Comparison of ENCODE assay signal across 20 cellular contexts in genomic region chr4:161650812-161651211, GRCh38.
DNase-seq lines count a peak whose midpoint lies in the region; ATAC-seq and TF ChIP-seq lines count a peak whose summit lies in the region.
"Had no signal": no experiment of that assay in that cellular context is flagged by ENCODE, and none has a peak within 500 bp of the region (broad histone marks: within the 10 kb centered on the region; RNA-seq: fewer than 3 reads in every experiment).

No MANE protein-coding gene starts in this region.

- TF ChIP-seq CTCF in Caco-2 (IDR thresholded peaks at IDR 0.05; ENCODE audit: insufficient read depth in 1 of 2, low read depth in 1 of 2, low read length in 1 of 2, severe bottlenecking in 1 of 2, unreplicated experiment in 1 of 2): no peak

- H3K4me3 ChIP-seq in naive thymus-derived CD4-positive, alpha-beta T cell (ENCODE audit: low read length): no peak overlapping the region
- H3K4me3 ChIP-seq in Caco-2 (ENCODE audit: low read depth, low read length): no peak overlapping the region
- H3K4me3 ChIP-seq in SJCRH30: no peak overlapping the region
- H3K4me3 ChIP-seq: heart left ventricle, spleen had no signal

- DNase-seq in GF-D8 (lab: John Stamatoyannopoulos, UW): peak; percentile 32
- DNase-seq in OCI-M1 (lab: John Stamatoyannopoulos, UW): peak; percentile 88
- DNase-seq in naive thymus-derived CD4-positive, alpha-beta T cell: no peak
- no peak for DNase-seq in HK-2 (ENCODE audit: unreplicated experiment)
- DNase-seq in Caco-2: no peak
- DNase-seq in SJCRH30: no peak
- no peak for DNase-seq in iPS-NIHi7 (ENCODE audit: extremely low spot score)
- DNase-seq: activated effector memory CD4-positive, alpha-beta T cell treated with Interleukin-2 at 50 U/mL for 16 hours; amygdala; heart left ventricle; NCI-H1092 treated with DMSO at 0.1 percent for 48 hours; SHP77; spleen had no signal

- H3K4me1 Mint-ChIP-seq in naive thymus-derived CD4-positive, alpha-beta T cell: peaks cover 0 to 2% (median 0%) of the 10 kb centered on the region in 7 donors
- H3K4me1 Mint-ChIP-seq in Caco-2 (ENCODE audit: low read depth, unreplicated experiment): no peaks in the 10 kb centered on the region
- H3K4me1 Mint-ChIP-seq: central memory CD8-positive, alpha-beta T cell; memory B cell had no signal

- H3K9me3 Mint-ChIP-seq in naive thymus-derived CD4-positive, alpha-beta T cell: peaks cover 0 to 13% (median 0%) of the 10 kb centered on the region in 11 donors
- H3K9me3 Mint-ChIP-seq in Caco-2 (ENCODE audit: unreplicated experiment): no peaks in the 10 kb centered on the region

- intact Hi-C loops in naive thymus-derived CD4-positive, alpha-beta T cell (cut with micrococcal nuclease): no loop called here
- intact Hi-C loops in Caco-2 (cut with micrococcal nuclease; ENCODE audit: unreplicated experiment): no loop called here

- no peaks in the 10 kb centered on the region for H3K27me3 ChIP-seq in naive thymus-derived CD4-positive, alpha-beta T cell (ENCODE audit: control insufficient read depth in 2 of 2, insufficient read depth in 2 of 2, low read length in 2 of 2)
- H3K27me3 ChIP-seq in Caco-2 (replicated peaks; ENCODE audit: control insufficient read depth, insufficient read depth, low read length) (no peaks in the 10 kb centered on the region), SJCRH30 (no peaks in the 10 kb centered on the region)
- H3K27me3 ChIP-seq: heart left ventricle, spleen had no signal

- H3K27ac ChIP-seq in naive thymus-derived CD4-positive, alpha-beta T cell (ENCODE audit: low read depth, low read length): no peak overlapping the region
- no peak overlapping the region for H3K27ac ChIP-seq in SJCRH30

- H3K4me1 ChIP-seq in naive thymus-derived CD4-positive, alpha-beta T cell (ENCODE audit: control insufficient read depth in 2 of 2, insufficient read depth in 2 of 2, low read length in 2 of 2): no peaks in the 10 kb centered on the region
- no peaks in the 10 kb centered on the region for H3K4me1 ChIP-seq in Caco-2
- no peaks in the 10 kb centered on the region for H3K4me1 ChIP-seq in SJCRH30
- H3K4me1 ChIP-seq: spleen had no signal

- ATAC-seq in HG03175 (IDR thresholded peaks at IDR 0.05; ENCODE audit: unreplicated experiment): peak; percentile 71
- ATAC-seq in naive thymus-derived CD4-positive, alpha-beta T cell: peak; percentile 47
- ATAC-seq: HCT116; natural killer cell treated with Interleukin-12 subunit alpha and Interleukin-12 subunit beta and Interleukin-15 and Interleukin-18, amount 100 ng/mL, for 72 hours had no signal

- H3K27me3 Mint-ChIP-seq in naive thymus-derived CD4-positive, alpha-beta T cell: no peaks in the 10 kb centered on the region
- H3K27me3 Mint-ChIP-seq in Caco-2 (ENCODE audit: insufficient read depth, unreplicated experiment): no peaks in the 10 kb centered on the region
- H3K27me3 Mint-ChIP-seq: central memory CD8-positive, alpha-beta T cell; memory B cell; natural killer cell treated with Interleukin-12 subunit alpha and Interleukin-12 subunit beta and Interleukin-15 and Interleukin-18, amount 100 ng/mL, for 72 hours; progenitor cell of endocrine pancreas had no signal

- no peaks in the 10 kb centered on the region for H3K9me3 ChIP-seq in naive thymus-derived CD4-positive, alpha-beta T cell (ENCODE audit: control insufficient read depth in 2 of 3, low read length in 3 of 3)
- H3K9me3 ChIP-seq in Caco-2 (no peaks in the 10 kb centered on the region), SJCRH30 (replicated peaks) (no peaks in the 10 kb centered on the region)

- no peaks in the 10 kb centered on the region for H3K36me3 Mint-ChIP-seq in naive thymus-derived CD4-positive, alpha-beta T cell
- H3K36me3 Mint-ChIP-seq in Caco-2 (ENCODE audit: insufficient read depth, unreplicated experiment): no peaks in the 10 kb centered on the region
- H3K36me3 Mint-ChIP-seq: memory B cell; natural killer cell treated with Interleukin-12 subunit alpha and Interleukin-12 subunit beta and Interleukin-15 and Interleukin-18, amount 100 ng/mL, for 72 hours had no signal

- H3K36me3 ChIP-seq in naive thymus-derived CD4-positive, alpha-beta T cell (ENCODE audit: control insufficient read depth in 2 of 3, insufficient read depth in 3 of 3, low read length in 3 of 3): no peaks in the 10 kb centered on the region
- H3K36me3 ChIP-seq in Caco-2 (ENCODE audit: control insufficient read depth, insufficient read depth, low read length): no peaks in the 10 kb centered on the region
- H3K36me3 ChIP-seq in SJCRH30: no peaks in the 10 kb centered on the region
- H3K36me3 ChIP-seq: heart left ventricle, spleen had no signal

- no peak overlapping the region for H3K4me3 Mint-ChIP-seq in naive thymus-derived CD4-positive, alpha-beta T cell
- H3K4me3 Mint-ChIP-seq in Caco-2 (ENCODE audit: unreplicated experiment): no peak overlapping the region
- H3K4me3 Mint-ChIP-seq: central memory CD8-positive, alpha-beta T cell; memory B cell; natural killer cell treated with Interleukin-12 subunit alpha and Interleukin-12 subunit beta and Interleukin-15 and Interleukin-18, amount 100 ng/mL, for 72 hours; T-helper 2 cell treated with Interferon-gamma antibody and Interleukin-4, amounts not matched to agents 5 μg/mL and 100 μg/mL, for 36 hours had no signal

- BruUV-seq in Caco-2 (replicated peaks; lab: Mats Ljungman, UMichigan): no TSS peak

- H3K27ac Mint-ChIP-seq in naive thymus-derived CD4-positive, alpha-beta T cell: no peak overlapping the region
- H3K27ac Mint-ChIP-seq in Caco-2 (ENCODE audit: unreplicated experiment): no peak overlapping the region
- H3K27ac Mint-ChIP-seq: memory B cell; natural killer cell treated with Interleukin-12 subunit alpha and Interleukin-12 subunit beta and Interleukin-15 and Interleukin-18, amount 100 ng/mL, for 72 hours; progenitor cell of endocrine pancreas; T-helper 2 cell treated with Interferon-gamma antibody and Interleukin-4, amounts not matched to agents 5 μg/mL and 100 μg/mL, for 36 hours had no signal

- POLR2A ChIA-PET in naive thymus-derived CD4-positive, alpha-beta T cell (lab: Charles Lee): no interaction called here
- POLR2A ChIA-PET in Caco-2 (lab: Charles Lee): no interaction called here

- CTCF ChIA-PET in naive thymus-derived CD4-positive, alpha-beta T cell (lab: Charles Lee): no interaction called here
- CTCF ChIA-PET in Caco-2 (lab: Charles Lee): no interaction called here

Comparison
In these comparisons a context has a peak if more than half of its experiments do, and no peak if none do; other contexts are left out.
1. DNase-seq: peak in GF-D8 (single experiment) and OCI-M1 (single experiment); none in naive thymus-derived CD4-positive, alpha-beta T cell (0 of 9), HK-2 (single experiment), Caco-2 (0 of 2), SJCRH30 (0 of 2) and iPS-NIHi7 (single experiment).